Comparison of ENCODE assay signal across 8 cellular contexts in genomic region chr9:76665966-76666365, GRCh38.
A peak's percentile ranks its signal among the peaks of the same experiment; 100 is the strongest.
DNase-seq lines count a peak whose midpoint lies in the region; ATAC-seq and TF ChIP-seq lines count a peak whose summit lies in the region.
"Not testable (repeated sequence)": the region's sequence is repeated elsewhere in the genome, so short reads cannot be mapped to it uniquely, and the experiment has no call there.

No MANE protein-coding gene starts in this region.

- not testable (repeated sequence) for H3K9me3 ChIP-seq in BLaER1 treated with 17β-estradiol and CSF1 and Interleukin-3, amounts not matched to agents 10 nM and 100 nM (replicated peaks in 1 of 11); ascending aorta; esophagus muscularis mucosa

- not testable (repeated sequence) for H4K20me1 ChIP-seq in BLaER1 treated with 17β-estradiol and CSF1 and Interleukin-3, amounts not matched to agents 10 nM and 100 nM

- not testable (repeated sequence) for H3K27me3 ChIP-seq in BLaER1 treated with 17β-estradiol and CSF1 and Interleukin-3, amounts not matched to agents 10 nM and 100 nM; ascending aorta; esophagus muscularis mucosa

- H3K9ac ChIP-seq in BLaER1 treated with 17β-estradiol and CSF1 and Interleukin-3, amounts not matched to agents 10 nM and 100 nM: not testable (repeated sequence)

- H3K4me3 ChIP-seq in BLaER1 treated with 17β-estradiol and CSF1 and Interleukin-3, amounts not matched to agents 10 nM and 100 nM; GM12875 (ENCODE audit: low read depth, low read length); NB4 (ENCODE audit: low read depth, low read length); ascending aorta; esophagus muscularis mucosa: not testable (repeated sequence)

- H3K4me2 ChIP-seq in BLaER1 treated with 17β-estradiol and CSF1 and Interleukin-3, amounts not matched to agents 10 nM and 100 nM: peak overlapping the region in 7 of 11 experiments; percentile 7 to 47 (median 28); a peak in 3 of 22 replicates

- intact Hi-C loops in ascending aorta (cut with DNase I): loop anchor here (2.0 kb wide), 1 partner anchor 39 kb away; no protein-coding TSS in a partner anchor
- intact Hi-C loops in esophagus muscularis mucosa (cut with DNase I): not testable (repeated sequence)

- not testable (repeated sequence) for H3K27ac ChIP-seq in BLaER1 treated with 17β-estradiol and CSF1 and Interleukin-3, amounts not matched to agents 10 nM and 100 nM; esophagus muscularis mucosa (replicated peaks in 1 of 4)
- H3K27ac ChIP-seq in ascending aorta: peak overlapping the region; percentile 31 to 45

- ATAC-seq in left lobe of liver: not testable (repeated sequence)

- WGBS in esophagus muscularis mucosa: 79% methylated on average over 11 of the region's 11 CpGs

- H3K4me1 ChIP-seq in BLaER1 treated with 17β-estradiol and CSF1 and Interleukin-3, amounts not matched to agents 10 nM and 100 nM: peaks cover 10 to 15% (median 11%) of the 10 kb centered on the region in 10 experiments
- H3K4me1 ChIP-seq in ascending aorta: peaks cover 2 to 13% of the 10 kb centered on the region in 2 donors
- H3K4me1 ChIP-seq in esophagus muscularis mucosa: peaks cover 0 to 13% (median 3%) of the 10 kb centered on the region in 4 donors

- peak; percentile 41; the same call in 1 of the 2 replicates for TF ChIP-seq CTCF in GM12875 (IDR thresholded peaks at IDR 0.05; ENCODE audit: borderline replicate concordance, insufficient read depth, low read depth, low read length)
- peak; percentile 46 for TF ChIP-seq CTCF in NB4 (IDR thresholded peaks at IDR 0.05; ENCODE audit: low read depth, low read length)
- peak; percentile 13 to 45 (median 26) for TF ChIP-seq CTCF in ascending aorta (IDR thresholded peaks at IDR 0.05)
- TF ChIP-seq CTCF in esophagus muscularis mucosa (IDR thresholded peaks at IDR 0.05): peak in 1 of 3 experiments; percentile 32

- TF ChIP-seq POLR2A in NB4 (IDR thresholded peaks at IDR 0.05; ENCODE audit: extremely low read depth, insufficient read length); esophagus muscularis mucosa (IDR thresholded peaks at IDR 0.05; ENCODE audit: low read depth): not testable (repeated sequence)

- not testable (repeated sequence) for TF ChIP-seq EP300 in esophagus muscularis mucosa (IDR thresholded peaks at IDR 0.05)

- peak; percentile 40 for DNase-seq in NB4 (ENCODE audit: low read depth)
- peak; percentile 42 for DNase-seq in RPMI8226
- not testable (repeated sequence) for DNase-seq in ascending aorta (ENCODE audit: low spot score in 2 of 2)
- DNase-seq in esophagus muscularis mucosa (ENCODE audit: extremely low spot score): peak; percentile 7
- DNase-seq in left lobe of liver (ENCODE audit: low spot score): peak; percentile 55
- DNase-seq in stimulated activated CD4-positive, alpha-beta T cell treated with anti-CD3 and anti-CD28 coated beads, Interleukin-15, amount 100 ng/mL, for 24 hours: peak; percentile 21

- H3K36me3 ChIP-seq in BLaER1 treated with 17β-estradiol and CSF1 and Interleukin-3, amounts not matched to agents 10 nM and 100 nM; ascending aorta: not testable (repeated sequence)
- H3K36me3 ChIP-seq in esophagus muscularis mucosa: peaks cover 0 to 33% (median 6%) of the 10 kb centered on the region in 4 donors
